1 cellular context compared by ENCODE assay signal in genomic region chr16:20762404-20763123, GRCh38.
TF ChIP-seq lines count a peak whose summit lies in the region.

No MANE protein-coding gene starts in this region.

TF ChIP-seq in liver, 16 proteins besides CTCF, POLR2A, EP300 and RAD21 (continued from another document):
- TF ChIP-seq REST (IDR thresholded peaks at IDR 0.05) = no peak
- TF ChIP-seq SP1 (IDR thresholded peaks at IDR 0.05) = no peak
- TF ChIP-seq EGR1 (IDR thresholded peaks at IDR 0.05; ENCODE audit: low read depth in 2 of 2) = no peak
- no peak for TF ChIP-seq FOXA2 (IDR thresholded peaks at IDR 0.05)
- TF ChIP-seq TAF1 (conservative IDR thresholded peaks at IDR 0.05) = no peak
- no peak for TF ChIP-seq GABPA (IDR thresholded peaks at IDR 0.05 in 1 of 2, conservative IDR thresholded peaks at IDR 0.05 in 1 of 2)
- no peak for TF ChIP-seq MAX (IDR thresholded peaks at IDR 0.05)
